19 cellular contexts compared by ENCODE assay signal in genomic region chr11:63590024-63590788, GRCh38. TPM values are rescaled to one million over a fixed set of nuclear protein-coding genes. Genes with fewer than 3 reads are reported as not detected.
A peak's percentile ranks its signal among the peaks of the same experiment; 100 is the strongest.
DNase-seq lines count a peak whose midpoint lies in the region; ATAC-seq and TF ChIP-seq lines count a peak whose summit lies in the region.
"Had no signal": no experiment of that assay in that cellular context is flagged by ENCODE, and none has a peak within 500 bp of the region (broad histone marks: within the 10 kb centered on the region; RNA-seq: fewer than 3 reads in every experiment).

No MANE protein-coding gene starts in this region.

- no peak for DNase-seq in Calu3
- peak; percentile 33 for DNase-seq in islet precursor cell
- DNase-seq in stimulated activated effector memory CD8-positive, alpha-beta T cell treated with anti-CD3 and anti-CD28 coated beads, Interleukin-12 subunit alpha, Interleukin-12 subunit beta, amount 100 ng/mL, for 72 hours (ENCODE audit: low spot score in 2 of 2): no peak
- DNase-seq in KBM-7: no peak
- DNase-seq in CD14-positive monocyte (ENCODE audit: low spot score): no peak
- DNase-seq: CD4-positive, alpha-beta T cell; GOT3; Karpas-422; NCI-H1417 treated with DMSO at 0.1 percent for 48 hours; NCI-H187 treated with DMSO at 0.1 percent for 48 hours; NCI-H2227 treated with DMSO at 0.1 percent for 48 hours; NCI-H510A treated with DMSO at 0.1 percent for 48 hours; NCI-H82; OCI-M1; SHP77 had no signal

- no peaks in the 10 kb centered on the region for H3K27me3 Mint-ChIP-seq in Calu3 (ENCODE audit: unreplicated experiment)
- peaks cover 2 to 4% (median 3%) of the 10 kb centered on the region in 3 donors for H3K27me3 Mint-ChIP-seq in CD14-positive monocyte (ENCODE audit: low read depth in 3 of 3)
- H3K27me3 Mint-ChIP-seq: CD4-positive, alpha-beta T cell had no signal

- H3K9me3 Mint-ChIP-seq in Calu3 (ENCODE audit: low read depth, unreplicated experiment): no peaks in the 10 kb centered on the region
- no peaks in the 10 kb centered on the region for H3K9me3 Mint-ChIP-seq in stimulated activated effector memory CD8-positive, alpha-beta T cell treated with anti-CD3 and anti-CD28 coated beads, Interleukin-12 subunit alpha, Interleukin-12 subunit beta, amount 100 ng/mL, for 72 hours
- H3K9me3 Mint-ChIP-seq in CD14-positive monocyte: peaks cover 0 to 4% (median 0%) of the 10 kb centered on the region in 7 donors
- H3K9me3 Mint-ChIP-seq: CD4-positive, alpha-beta T cell had no signal

- intact Hi-C loops in Calu3 (cut with micrococcal nuclease; ENCODE audit: unreplicated experiment) (no loop called here), CD14-positive monocyte (cut with micrococcal nuclease) (no loop called here)

- in situ Hi-C loops in KBM-7 (cut with MboI; ENCODE audit: low pct_unique_long_range_greater_than_20kb, low sequenced_read_pairs): no loop called here

- CTCF ChIA-PET in Calu3 (lab: Charles Lee): no interaction called here

- TF ChIP-seq CTCF in Calu3 (IDR thresholded peaks at IDR 0.05; ENCODE audit: unreplicated experiment): no peak
- TF ChIP-seq CTCF in CD14-positive monocyte (IDR thresholded peaks at IDR 0.05): no peak

- ATAC-seq in stimulated activated effector memory CD8-positive, alpha-beta T cell treated with anti-CD3 and anti-CD28 coated beads, Interleukin-12 subunit alpha, Interleukin-12 subunit beta, amount 100 ng/mL, for 72 hours: no peak
- ATAC-seq in GM19395 (IDR thresholded peaks at IDR 0.05; ENCODE audit: unreplicated experiment): no peak
- ATAC-seq: HepG2 had no signal

- peak overlapping the region; percentile 37 for H3K27ac ChIP-seq in angular gyrus (ENCODE audit: low read depth, low read length)

- BruUV-seq in Calu3 (replicated peaks; lab: Mats Ljungman, UMichigan): no TSS peak

- H3K36me3 Mint-ChIP-seq in Calu3 (ENCODE audit: insufficient read depth, unreplicated experiment): peaks cover 90% of the 10 kb centered on the region
- H3K36me3 Mint-ChIP-seq in stimulated activated effector memory CD8-positive, alpha-beta T cell treated with anti-CD3 and anti-CD28 coated beads, Interleukin-12 subunit alpha, Interleukin-12 subunit beta, amount 100 ng/mL, for 72 hours: peaks cover 45% of the 10 kb centered on the region
- peaks cover 0 to 52% of the 10 kb centered on the region in 2 donors for H3K36me3 Mint-ChIP-seq in CD14-positive monocyte

- H3K4me1 Mint-ChIP-seq in Calu3 (ENCODE audit: low read depth, unreplicated experiment) (peaks cover 43% of the 10 kb centered on the region), CD14-positive monocyte (peaks cover 8% of the 10 kb centered on the region)
- peaks cover 6% of the 10 kb centered on the region for H3K4me1 Mint-ChIP-seq in stimulated activated effector memory CD8-positive, alpha-beta T cell treated with anti-CD3 and anti-CD28 coated beads, Interleukin-12 subunit alpha, Interleukin-12 subunit beta, amount 100 ng/mL, for 72 hours
- H3K4me1 Mint-ChIP-seq: B cell had no signal

- H3K27ac Mint-ChIP-seq in Calu3 (ENCODE audit: unreplicated experiment): peak overlapping the region; percentile 5
- peak overlapping the region; percentile 69 for H3K27ac Mint-ChIP-seq in stimulated activated effector memory CD8-positive, alpha-beta T cell treated with anti-CD3 and anti-CD28 coated beads, Interleukin-12 subunit alpha, Interleukin-12 subunit beta, amount 100 ng/mL, for 72 hours
- peak overlapping the region in 2 of 7 donors; percentile 7 to 47 for H3K27ac Mint-ChIP-seq in CD14-positive monocyte
- H3K27ac Mint-ChIP-seq: B cell; CD4-positive, alpha-beta T cell had no signal

- H3K4me3 Mint-ChIP-seq in Calu3 (ENCODE audit: low read depth, unreplicated experiment) (no peak overlapping the region), CD14-positive monocyte (no peak overlapping the region)
- no peak overlapping the region for H3K4me3 Mint-ChIP-seq in stimulated activated effector memory CD8-positive, alpha-beta T cell treated with anti-CD3 and anti-CD28 coated beads, Interleukin-12 subunit alpha, Interleukin-12 subunit beta, amount 100 ng/mL, for 72 hours
- H3K4me3 Mint-ChIP-seq: B cell; CD4-positive, alpha-beta T cell had no signal

RNA-seq across cellular contexts. Expression of gene PLAAT3, which starts 24.0 kb away (rescaled TPM):
- 261 and 297 TPM in 2 replicates for total RNA-seq in Calu3 (2022)
- polyA plus RNA-seq in CD14-positive monocyte: 10 to 100 TPM; 34.2 to 67.3 TPM

RNA-seq across cellular contexts. Expression of gene PLAAT2, which starts 27.0 kb away (rescaled TPM):
- 7.3 and 9.5 TPM in 2 replicates for total RNA-seq in Calu3 (2022)
- not detected for polyA plus RNA-seq in CD14-positive monocyte
- total RNA-seq: B cell, HepG2 had no signal

RNA-seq across cellular contexts. Expression of gene PLAAT4, which starts 53.6 kb away (rescaled TPM):
- total RNA-seq in Calu3 (2022): 157 and 269 TPM in 2 replicates
- polyA plus RNA-seq in CD14-positive monocyte: 100 to 1,000 TPM; 101 to 119 TPM
